In the genomic region with DNA sequence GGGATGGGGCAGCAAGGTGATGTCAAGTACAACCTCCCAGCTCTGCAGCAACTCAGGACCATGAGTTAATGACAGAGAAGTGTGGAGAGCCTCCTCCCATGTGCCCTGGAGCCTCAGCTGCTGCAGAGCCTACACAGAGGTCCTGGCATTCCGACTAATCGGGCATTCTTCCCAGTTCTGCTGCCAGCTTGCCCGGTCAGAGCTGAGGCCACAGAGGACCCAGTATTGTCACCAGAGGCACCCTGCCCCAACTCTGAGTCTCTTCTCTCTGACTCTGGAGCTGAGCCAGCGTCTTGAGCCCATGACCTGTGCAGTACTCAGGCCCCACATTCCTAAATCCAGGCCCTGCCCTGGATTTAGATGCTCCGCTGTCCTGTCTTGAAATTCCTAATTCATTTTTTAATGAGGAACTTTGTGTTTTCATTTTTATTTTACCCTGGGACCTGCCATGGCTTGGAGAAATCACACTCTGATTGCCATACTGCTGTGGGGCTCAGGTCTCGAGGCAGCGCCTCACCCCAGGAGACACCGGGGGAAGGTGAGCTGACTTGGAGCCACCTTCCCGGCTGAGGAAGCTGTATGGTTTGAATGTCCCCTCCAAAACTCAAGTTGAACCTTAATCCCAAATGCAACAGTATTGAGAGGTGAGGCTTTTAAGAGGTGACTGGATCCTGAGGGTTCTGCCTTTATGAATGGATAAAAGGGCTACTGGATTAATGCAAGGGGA, we compare ENCODE assay signal across 14 cellular contexts.
DNase-seq lines count a peak whose midpoint lies in the region; ATAC-seq and TF ChIP-seq lines count a peak whose summit lies in the region.
"Had no signal": no experiment of that assay in that cellular context is flagged by ENCODE, and none has a peak within 500 bp of the region (broad histone marks: within the 10 kb centered on the region; RNA-seq: fewer than 3 reads in every experiment).

No MANE protein-coding gene starts in this region.

- H3K27me3 ChIP-seq in neuronal stem cell (ENCODE audit: control insufficient read depth in 3 of 3, insufficient read depth in 3 of 3, low read depth in 1 of 3, low read length in 3 of 3) = no peaks in the 10 kb centered on the region

- no peak overlapping the region for H2BK15ac ChIP-seq in neuronal stem cell (ENCODE audit: low read length)

- ATAC-seq in natural killer cell (no peak), left ventricle myocardium superior (peak; percentile 90), GM21619 (IDR thresholded peaks at IDR 0.05; ENCODE audit: unreplicated experiment) (no peak)
- no peak for ATAC-seq in natural killer cell treated with Interleukin-12 subunit alpha and Interleukin-12 subunit beta and Interleukin-15 and Interleukin-18, amount 100 ng/mL, for 72 hours
- ATAC-seq: GM23338, HCT116, K562 had no signal

- H3K4me2 ChIP-seq in neuronal stem cell (ENCODE audit: insufficient read depth, low read length, poor library complexity, severe bottlenecking) = no peak overlapping the region
- H3K4me2 ChIP-seq: GM23338 had no signal

- H3K9me3 ChIP-seq in neuronal stem cell (replicated peaks in 1 of 2; ENCODE audit: control insufficient read depth in 2 of 2, insufficient read depth in 1 of 2, low read depth in 1 of 2, low read length in 2 of 2) = no peaks in the 10 kb centered on the region

- no peak overlapping the region for H3K9ac ChIP-seq in neuronal stem cell (ENCODE audit: low read depth, low read length, poor library complexity)

- no peak overlapping the region for H3K27ac ChIP-seq in neuronal stem cell (replicated peaks; ENCODE audit: low read length)

- H3K4me3 ChIP-seq in neuronal stem cell (ENCODE audit: low read length in 2 of 2) = no peak overlapping the region
- H3K4me3 ChIP-seq: GM23338, K562 had no signal

- intact Hi-C loops in natural killer cell (cut with micrococcal nuclease) = no loop called here
- intact Hi-C loops in left ventricle myocardium superior (cut with micrococcal nuclease) = no loop called here

- H3K14ac ChIP-seq in neuronal stem cell (ENCODE audit: low read length) = no peak overlapping the region

- H3K18ac ChIP-seq in neuronal stem cell (ENCODE audit: low read length) = no peak overlapping the region

- no peak overlapping the region for H2BK12ac ChIP-seq in neuronal stem cell (ENCODE audit: low read length)

- H3K4me3 Mint-ChIP-seq in natural killer cell = peak overlapping the region; percentile 22
- no peak overlapping the region for H3K4me3 Mint-ChIP-seq in natural killer cell treated with Interleukin-12 subunit alpha and Interleukin-12 subunit beta and Interleukin-15 and Interleukin-18, amount 100 ng/mL, for 72 hours
- H3K4me3 Mint-ChIP-seq: GM23338 had no signal

- no peak overlapping the region for H2BK5ac ChIP-seq in neuronal stem cell (ENCODE audit: low read length)

- WGBS in neuronal stem cell (ENCODE audit: extremely low coverage in 2 of 2, insufficient read length in 2 of 2, insufficient replicate concordance in 1 of 2), 2 donors = no CpG with 5 or more reads among the region's 9 CpGs

- no peaks in the 10 kb centered on the region for H3K9me3 Mint-ChIP-seq in natural killer cell
- H3K9me3 Mint-ChIP-seq in natural killer cell treated with Interleukin-12 subunit alpha and Interleukin-12 subunit beta and Interleukin-15 and Interleukin-18, amount 100 ng/mL, for 72 hours = no peaks in the 10 kb centered on the region

- no peak overlapping the region for H4K8ac ChIP-seq in neuronal stem cell (ENCODE audit: low read depth, low read length)

- no peak overlapping the region for H2AFZ ChIP-seq in neuronal stem cell (ENCODE audit: low read length)
- H2AFZ ChIP-seq: GM23338 had no signal

- peak overlapping the region; percentile 30 for H3K23ac ChIP-seq in neuronal stem cell (ENCODE audit: low read depth, low read length, poor library complexity)

- H3K36me3 ChIP-seq in neuronal stem cell (replicated peaks in 1 of 2; ENCODE audit: control insufficient read depth in 2 of 2, insufficient read depth in 2 of 2, low read length in 2 of 2) = no peaks in the 10 kb centered on the region

- no peak for DNase-seq in natural killer cell
- no peak for DNase-seq in natural killer cell treated with Interleukin-12 subunit alpha and Interleukin-12 subunit beta and Interleukin-15 and Interleukin-18, amount 100 ng/mL, for 72 hours (ENCODE audit: low spot score)
- DNase-seq in left ventricle myocardium superior = peak; percentile 60
- DNase-seq in neuronal stem cell (ENCODE audit: low spot score) = no peak
- peak; percentile 31 for DNase-seq in ureter (ENCODE audit: low spot score)
- no peak for DNase-seq in NCI-H146 treated with DMSO at 0.1 percent for 48 hours (lab: John Stamatoyannopoulos, UW; ENCODE audit: unreplicated experiment)
- no peak for DNase-seq in activated naive CD4-positive, alpha-beta T cell (lab: John Stamatoyannopoulos, UW)
- DNase-seq: NCI-H146, NCI-H2081 treated with DMSO at 0.1 percent for 48 hours, NCI-H510A treated with DMSO at 0.1 percent for 48 hours had no signal

- H3K27ac Mint-ChIP-seq in natural killer cell = no peak overlapping the region
- no peak overlapping the region for H3K27ac Mint-ChIP-seq in natural killer cell treated with Interleukin-12 subunit alpha and Interleukin-12 subunit beta and Interleukin-15 and Interleukin-18, amount 100 ng/mL, for 72 hours
- H3K27ac Mint-ChIP-seq: GM23338 had no signal

- TF ChIP-seq CTCF in natural killer cell (IDR thresholded peaks at IDR 0.05) = no peak

- H3K27me3 Mint-ChIP-seq in natural killer cell (ENCODE audit: low read depth in 2 of 2) = no peaks in the 10 kb centered on the region
- H3K27me3 Mint-ChIP-seq in natural killer cell treated with Interleukin-12 subunit alpha and Interleukin-12 subunit beta and Interleukin-15 and Interleukin-18, amount 100 ng/mL, for 72 hours = peaks cover 0 to 2% of the 10 kb centered on the region in 2 donors

- H2AK5ac ChIP-seq in neuronal stem cell (ENCODE audit: low read depth, low read length) = no peak overlapping the region

- H3K4me1 Mint-ChIP-seq in natural killer cell = peaks cover 29 to 31% of the 10 kb centered on the region in 2 donors
- H3K4me1 Mint-ChIP-seq in natural killer cell treated with Interleukin-12 subunit alpha and Interleukin-12 subunit beta and Interleukin-15 and Interleukin-18, amount 100 ng/mL, for 72 hours (ENCODE audit: low read depth in 2 of 2) = peaks cover 14 to 18% of the 10 kb centered on the region in 2 donors
- H3K4me1 Mint-ChIP-seq: GM23338 had no signal

- no peaks in the 10 kb centered on the region for H3K36me3 Mint-ChIP-seq in natural killer cell
- no peaks in the 10 kb centered on the region for H3K36me3 Mint-ChIP-seq in natural killer cell treated with Interleukin-12 subunit alpha and Interleukin-12 subunit beta and Interleukin-15 and Interleukin-18, amount 100 ng/mL, for 72 hours

- H4K91ac ChIP-seq in neuronal stem cell (ENCODE audit: low read depth, low read length, poor library complexity) = no peak overlapping the region

- peaks cover 0 to 2% of the 10 kb centered on the region in 2 donors for H3K4me1 ChIP-seq in neuronal stem cell (ENCODE audit: control insufficient read depth in 2 of 2, insufficient read depth in 1 of 2, low read depth in 1 of 2, low read length in 2 of 2)

- H3K79me1 ChIP-seq in neuronal stem cell (ENCODE audit: low read depth, low read length) = no peaks in the 10 kb centered on the region

- no peak overlapping the region for H2BK120ac ChIP-seq in neuronal stem cell (ENCODE audit: low read depth, low read length)

- H3K4ac ChIP-seq in neuronal stem cell (ENCODE audit: low read length) = no peak overlapping the region

Comparison
In these comparisons a context has a peak if more than half of its experiments do, and no peak if none do; other contexts are left out.
1. DNase-seq: peak in left ventricle myocardium superior (single experiment) and ureter (single experiment); none in natural killer cell (single experiment), natural killer cell treated with Interleukin-12 subunit alpha and Interleukin-12 subunit beta and Interleukin-15 and Interleukin-18, amount 100 ng/mL, for 72 hours (single experiment), neuronal stem cell (single experiment), NCI-H146 treated with DMSO at 0.1 percent for 48 hours (single experiment) and activated naive CD4-positive, alpha-beta T cell (0 of 4).